ENCODE assay signal across 28 cellular contexts in the genomic region with DNA sequence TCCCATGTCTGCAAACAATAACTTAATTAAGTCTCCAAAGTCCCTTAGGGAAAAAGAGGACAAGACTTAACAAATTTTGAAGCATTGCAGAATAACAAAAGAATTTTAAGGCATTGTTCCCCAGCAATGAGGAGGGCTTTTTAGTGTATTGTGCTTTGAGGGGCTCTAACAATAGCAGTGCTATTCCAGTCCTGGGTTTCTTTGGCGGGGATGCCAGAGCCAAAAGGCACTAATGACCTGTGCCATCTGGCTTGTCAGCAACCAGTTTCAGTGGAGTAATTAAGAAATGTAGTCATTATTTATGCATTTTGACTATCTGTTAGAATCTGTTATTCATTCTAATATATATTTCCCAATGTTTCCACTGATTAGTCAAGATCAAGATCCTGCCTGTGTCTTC.
"Had no signal": no experiment of that assay in that cellular context is flagged by ENCODE, and none has a peak within 500 bp of the region (broad histone marks: within the 10 kb centered on the region; RNA-seq: fewer than 3 reads in every experiment).

No MANE protein-coding gene starts in this region.

- H2AFZ ChIP-seq: neural progenitor cell had no signal

- H3K9me3 ChIP-seq: pancreas, prostate gland, right lobe of liver, sigmoid colon, spleen, suprapubic skin, testis, tibial artery, transverse colon, upper lobe of right lung, uterus had no signal

- H3K27me3 ChIP-seq: neural progenitor cell, pancreas, right lobe of liver, sigmoid colon, spleen, suprapubic skin, testis, tibial artery, transverse colon, upper lobe of right lung, uterus had no signal

- ATAC-seq: naive thymus-derived CD4-positive, alpha-beta T cell; natural killer cell; pancreas; right cardiac atrium; right lobe of liver; stimulated activated memory B cell treated with anti-CD40 and anti-IgM and Interleukin-4, amounts not matched to agents 10 μg/mL and 1 μg/mL and 100 μg/mL, for 72 hours; stimulated activated naive CD8-positive, alpha-beta T cell treated with anti-CD3 and anti-CD28 coated beads, Interleukin-15, amount 100 ng/mL, for 72 hours; stimulated activated naive CD8-positive, alpha-beta T cell treated with anti-CD3 and anti-CD28 coated beads, Interleukin-15, Interleukin-2, amounts not matched to agents 100 U/mL and 50 U/mL, for 24 hours; upper lobe of right lung had no signal

- DNase-seq: naive thymus-derived CD4-positive, alpha-beta T cell; natural killer cell; occipital lobe; pancreas; right cardiac atrium; right lobe of liver; sigmoid colon; spleen; stimulated activated CD4-positive, alpha-beta T cell treated with anti-CD3 and anti-CD28 coated beads, Interleukin-12 subunit alpha, Interleukin-12 subunit beta, amount 100 ng/mL, for 4 hours; stimulated activated CD4-positive, alpha-beta T cell treated with anti-CD3 and anti-CD28 coated beads, Interleukin-1b, Interleukin-23, amount 100 ng/mL, for 48 hours; stimulated activated CD4-positive, alpha-beta T cell treated with anti-CD3 and anti-CD28 coated beads, Interleukin-4, amount 100 ng/mL, for 1 hour; stimulated activated CD4-positive, alpha-beta T cell treated with anti-CD3 and anti-CD28 coated beads, Interleukin-4, amount 100 ng/mL, for 4 hours; stimulated activated CD8-positive, alpha-beta memory T cell treated with anti-CD3 and anti-CD28 coated beads, Interleukin-4, amount 100 ng/mL, for 48 hours; stimulated activated naive CD4-positive, alpha-beta T cell; stimulated activated naive CD8-positive, alpha-beta T cell treated with anti-CD3 and anti-CD28 coated beads, Interleukin-15, amount 100 ng/mL, for 72 hours; stimulated activated naive CD8-positive, alpha-beta T cell treated with anti-CD3 and anti-CD28 coated beads, Interleukin-15, Interleukin-2, amounts not matched to agents 100 U/mL and 50 U/mL, for 24 hours; substantia nigra; testis; tibial artery; transverse colon; upper lobe of right lung; uterus had no signal

- H3K4me1 ChIP-seq: pancreas, prostate gland, right lobe of liver, sigmoid colon, testis, tibial artery, transverse colon had no signal

- H3K36me3 ChIP-seq: neural progenitor cell, pancreas, prostate gland, right lobe of liver, sigmoid colon, spleen, suprapubic skin, tibial artery, transverse colon, upper lobe of right lung, uterus had no signal

- H3K4me3 ChIP-seq: neural progenitor cell, pancreas, prostate gland, right lobe of liver, sigmoid colon, skin epidermis, smooth muscle cell, spleen, suprapubic skin, testis, tibial artery, transverse colon, upper lobe of right lung, uterus had no signal

- H3K27ac ChIP-seq: neural progenitor cell, pancreas, prostate gland, right lobe of liver, sigmoid colon, spleen, suprapubic skin, testis, tibial artery, transverse colon, upper lobe of right lung, uterus had no signal

- H3K4me2 ChIP-seq: neural progenitor cell, smooth muscle cell had no signal

- H3K9ac ChIP-seq: neural progenitor cell had no signal
